In genomic region chr2:150589760-150590159, GRCh38 we compare ENCODE assay signal across 16 cellular contexts.
DNase-seq lines count a peak whose midpoint lies in the region; ATAC-seq, FAIRE-seq and TF ChIP-seq lines count a peak whose summit lies in the region.
"Had no signal": no experiment of that assay in that cellular context is flagged by ENCODE, and none has a peak within 500 bp of the region (broad histone marks: within the 10 kb centered on the region; RNA-seq: fewer than 3 reads in every experiment).

No MANE protein-coding gene starts in this region.

- H3K4me3 Mint-ChIP-seq in HFFc6 (peak overlapping the region; percentile 51), chondrocyte (ENCODE audit: unreplicated experiment) (no peak overlapping the region)
- H3K4me3 Mint-ChIP-seq in activated CD4-positive, alpha-beta memory T cell treated with anti-CD3 and anti-CD28 coated beads, Interleukin-2, amount 10 ng/mL, durations not matched to agents 7 days and 5 days, result no peak overlapping the region
- H3K4me3 Mint-ChIP-seq: CD4-positive, alpha-beta memory T cell; IgD-negative memory B cell had no signal

- H3K4me3 ChIP-seq in A549, result no peak overlapping the region
- no peak overlapping the region for H3K4me3 ChIP-seq in fibroblast of villous mesenchyme (ENCODE audit: low read depth, low read length)
- H3K4me3 ChIP-seq: HAP-1 had no signal

- H3K27me3 Mint-ChIP-seq in HFFc6 (ENCODE audit: insufficient read depth) (no peaks in the 10 kb centered on the region; the same call in 1 of the 2 replicates), chondrocyte (ENCODE audit: low read depth) (no peaks in the 10 kb centered on the region)
- no peaks in the 10 kb centered on the region for H3K27me3 Mint-ChIP-seq in activated CD4-positive, alpha-beta memory T cell treated with anti-CD3 and anti-CD28 coated beads, Interleukin-2, amount 10 ng/mL, durations not matched to agents 7 days and 5 days
- H3K27me3 Mint-ChIP-seq: CD4-positive, alpha-beta memory T cell had no signal

- peak overlapping the region; percentile 75 to 83; a peak in 4 of 6 replicates for H3K27ac ChIP-seq in A549
- H3K27ac ChIP-seq: C4-2B had no signal

- TF ChIP-seq RAD21 in A549 (conservative IDR thresholded peaks at IDR 0.05 in 1 of 2, IDR thresholded peaks at IDR 0.05 in 1 of 2), result no peak

- POLR2A ChIA-PET in A549 (lab: Yijun Ruan, JAX), result no interaction called here
- POLR2A ChIA-PET in activated CD4-positive, alpha-beta memory T cell treated with anti-CD3 and anti-CD28 coated beads, Interleukin-2, amount 10 ng/mL, durations not matched to agents 7 days and 5 days (lab: Charles Lee), result no interaction called here

- CTCF ChIA-PET in A549 (lab: Yijun Ruan, JAX), result interaction anchor here (1.1 kb wide), 1 partner anchor 994 kb away, joined by 3 read pairs; no protein-coding TSS in a partner anchor
- CTCF ChIA-PET in activated CD4-positive, alpha-beta memory T cell treated with anti-CD3 and anti-CD28 coated beads, Interleukin-2, amount 10 ng/mL, durations not matched to agents 7 days and 5 days (lab: Charles Lee), result no interaction called here

- H3K4me2 ChIP-seq in A549, result peak overlapping the region; percentile 27; the same call in 2 of the 3 replicates

- DNase-seq in A549 (ENCODE audit: low read depth in 1 of 2, low spot score in 1 of 2) (no peak), HFFc6 (no peak), chondrocyte (ENCODE audit: low spot score) (no peak), fibroblast of villous mesenchyme (ENCODE audit: low read depth) (peak; percentile 20), left lobe of liver (ENCODE audit: low spot score) (no peak)
- no peak for DNase-seq in activated CD4-positive, alpha-beta memory T cell treated with anti-CD3 and anti-CD28 coated beads, Interleukin-2, amount 10 ng/mL, durations not matched to agents 7 days and 5 days
- no peak for DNase-seq in stimulated activated CD8-positive, alpha-beta memory T cell treated with anti-CD3 and anti-CD28 coated beads, Interleukin-4, amount 100 ng/mL, for 48 hours
- DNase-seq: BE2C; CD4-positive, alpha-beta memory T cell; DND-41; GDM1 had no signal

- TF ChIP-seq EP300 in A549 (IDR thresholded peaks at IDR 0.05), result no peak

- no peak for FAIRE-seq in A549 (lab: Jason Lieb, UNC)
- FAIRE-seq: A204.1, H1 had no signal

- no peak for TF ChIP-seq CTCF in A549 (IDR thresholded peaks at IDR 0.05)
- no peak for TF ChIP-seq CTCF in HFFc6 (IDR thresholded peaks at IDR 0.05)
- TF ChIP-seq CTCF in chondrocyte (IDR thresholded peaks at IDR 0.05), result no peak
- TF ChIP-seq CTCF in fibroblast of villous mesenchyme (IDR thresholded peaks at IDR 0.05; ENCODE audit: insufficient read depth, low read depth, low read length), result no peak

- H3K27ac Mint-ChIP-seq in HFFc6 (peak overlapping the region; percentile 63; the same call in 1 of the 2 replicates), chondrocyte (ENCODE audit: unreplicated experiment) (peak overlapping the region; percentile 1)
- H3K27ac Mint-ChIP-seq in activated CD4-positive, alpha-beta memory T cell treated with anti-CD3 and anti-CD28 coated beads, Interleukin-2, amount 10 ng/mL, durations not matched to agents 7 days and 5 days, result no peak overlapping the region
- H3K27ac Mint-ChIP-seq: CD4-positive, alpha-beta memory T cell; IgD-negative memory B cell had no signal

- ATAC-seq in A549 (no peak), left lobe of liver (no peak)

- peaks cover 48% of the 10 kb centered on the region for H3K4me1 ChIP-seq in A549
- H3K4me1 ChIP-seq: BE2C had no signal

- WGBS in A549 (ENCODE audit: missing lambda C conversion rate), result 38% methylated on average over 1 of the region's 1 CpG

- H3K4me1 Mint-ChIP-seq in HFFc6 (ENCODE audit: low read depth) (peaks cover 94% of the 10 kb centered on the region), chondrocyte (ENCODE audit: low read depth) (peaks cover 71% of the 10 kb centered on the region)
- no peaks in the 10 kb centered on the region for H3K4me1 Mint-ChIP-seq in activated CD4-positive, alpha-beta memory T cell treated with anti-CD3 and anti-CD28 coated beads, Interleukin-2, amount 10 ng/mL, durations not matched to agents 7 days and 5 days
- H3K4me1 Mint-ChIP-seq: CD4-positive, alpha-beta memory T cell; IgD-negative memory B cell had no signal

- TF ChIP-seq POLR2A in A549 (IDR thresholded peaks at IDR 0.05; ENCODE audit: low read length), result no peak

- H3K9me3 ChIP-seq in A549, result no peaks in the 10 kb centered on the region
- H3K9me3 ChIP-seq: BE2C, HAP-1 had no signal

- peaks cover under 1% of the 10 kb centered on the region; the same call in 1 of the 2 replicates for H3K36me3 Mint-ChIP-seq in HFFc6 (ENCODE audit: low read depth)
- H3K36me3 Mint-ChIP-seq in chondrocyte (ENCODE audit: low read depth), result no peaks in the 10 kb centered on the region
- H3K36me3 Mint-ChIP-seq in activated CD4-positive, alpha-beta memory T cell treated with anti-CD3 and anti-CD28 coated beads, Interleukin-2, amount 10 ng/mL, durations not matched to agents 7 days and 5 days (ENCODE audit: low read depth), result no peaks in the 10 kb centered on the region
- H3K36me3 Mint-ChIP-seq: CD4-positive, alpha-beta memory T cell; IgD-negative memory B cell had no signal

- H3K9me3 Mint-ChIP-seq in HFFc6 (no peaks in the 10 kb centered on the region), chondrocyte (ENCODE audit: low read depth) (no peaks in the 10 kb centered on the region)
- H3K9me3 Mint-ChIP-seq in activated CD4-positive, alpha-beta memory T cell treated with anti-CD3 and anti-CD28 coated beads, Interleukin-2, amount 10 ng/mL, durations not matched to agents 7 days and 5 days, result no peaks in the 10 kb centered on the region
- H3K9me3 Mint-ChIP-seq: CD4-positive, alpha-beta memory T cell had no signal

TF ChIP-seq in A549, 52 proteins besides CTCF, POLR2A, EP300 and RAD21:
- no peak for TF ChIP-seq HDAC2 (IDR thresholded peaks at IDR 0.05)
- no peak for TF ChIP-seq JUN (IDR thresholded peaks at IDR 0.05)
- TF ChIP-seq RNF2 (IDR thresholded peaks at IDR 0.05; ENCODE audit: borderline replicate concordance, low read depth), result no peak
